Comparison of ENCODE assay signal across 10 cellular contexts in the genomic region with DNA sequence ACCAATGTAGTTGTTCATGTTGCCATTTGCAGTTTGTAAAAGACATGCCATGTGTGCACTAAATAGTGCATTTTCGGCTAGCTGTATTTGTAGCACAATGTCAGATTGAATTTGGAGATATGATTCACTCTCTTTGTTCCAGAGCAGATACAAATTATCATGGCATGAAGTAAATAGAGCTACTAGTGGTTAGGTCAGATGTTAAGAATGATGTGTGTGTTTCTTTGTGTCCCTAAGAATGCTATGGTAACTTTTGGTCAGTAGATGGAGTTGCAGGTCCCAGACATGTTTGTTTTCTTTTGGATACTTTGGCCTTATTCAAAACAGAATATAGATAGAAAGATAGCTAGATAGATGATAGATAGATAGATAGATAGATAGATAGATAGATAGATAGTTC.
DNase-seq lines count a peak whose midpoint lies in the region; ATAC-seq and TF ChIP-seq lines count a peak whose summit lies in the region.
"Had no signal": no experiment of that assay in that cellular context is flagged by ENCODE, and none has a peak within 500 bp of the region (broad histone marks: within the 10 kb centered on the region; RNA-seq: fewer than 3 reads in every experiment).

No MANE protein-coding gene starts in this region.

- H3K27me3 Mint-ChIP-seq in brain (no peaks in the 10 kb centered on the region), neural progenitor cell (ENCODE audit: insufficient read depth, low read depth) (peaks cover 2% of the 10 kb centered on the region)
- H3K27me3 Mint-ChIP-seq: memory B cell had no signal

- H3K79me2 ChIP-seq in neural progenitor cell (ENCODE audit: low read depth), result no peaks in the 10 kb centered on the region

- no peaks in the 10 kb centered on the region for H3K27me3 ChIP-seq in neural progenitor cell
- H3K27me3 ChIP-seq in vagina, result no peaks in the 10 kb centered on the region

- no peak overlapping the region for H3K4me2 ChIP-seq in neural progenitor cell

- H3K4me3 Mint-ChIP-seq in brain (no peak overlapping the region), neural progenitor cell (no peak overlapping the region)
- H3K4me3 Mint-ChIP-seq: memory B cell had no signal

- H3K36me3 Mint-ChIP-seq in brain (no peaks in the 10 kb centered on the region), neural progenitor cell (no peaks in the 10 kb centered on the region)
- H3K36me3 Mint-ChIP-seq: memory B cell had no signal

- H3K4me3 ChIP-seq in neural progenitor cell (no peak overlapping the region), vagina (no peak overlapping the region)
- H3K4me3 ChIP-seq: thoracic aorta had no signal

- no peak overlapping the region for H3K9ac ChIP-seq in neural progenitor cell

- H3K4me1 Mint-ChIP-seq in brain, result peaks cover 15% of the 10 kb centered on the region
- peaks cover 4% of the 10 kb centered on the region for H3K4me1 Mint-ChIP-seq in neural progenitor cell
- H3K4me1 Mint-ChIP-seq: memory B cell had no signal

- H3K27ac ChIP-seq in neural progenitor cell (no peak overlapping the region), vagina (no peak overlapping the region)
- H3K27ac ChIP-seq: thoracic aorta had no signal

- no peak for TF ChIP-seq POLR2A in vagina (IDR thresholded peaks at IDR 0.05)

- H3K9me3 Mint-ChIP-seq in brain (no peaks in the 10 kb centered on the region), neural progenitor cell (no peaks in the 10 kb centered on the region)

- ATAC-seq in GM21737 (IDR thresholded peaks at IDR 0.05; ENCODE audit: unreplicated experiment), result no peak
- ATAC-seq in Right ventricle myocardium superior (ENCODE audit: poor library complexity), result no peak
- no peak for ATAC-seq in GM19023 (IDR thresholded peaks at IDR 0.05; ENCODE audit: unreplicated experiment)

- intact Hi-C loops in vagina (cut with DNase I) (no loop called here), Right ventricle myocardium superior (cut with DNase I) (no loop called here)

- H3F3A ChIP-seq in neural progenitor cell (ENCODE audit: low read depth), result no peaks in the 10 kb centered on the region

- H4K20me1 ChIP-seq in neural progenitor cell (ENCODE audit: low read depth), result no peaks in the 10 kb centered on the region

- no peaks in the 10 kb centered on the region for H3K9me3 ChIP-seq in neural progenitor cell (ENCODE audit: low read depth)
- H3K9me3 ChIP-seq in vagina, result no peaks in the 10 kb centered on the region
- H3K9me3 ChIP-seq: thoracic aorta had no signal

- H2AFZ ChIP-seq in neural progenitor cell (replicated peaks), result no peak overlapping the region

- peak overlapping the region in 3 of 5 experiments; percentile 3 to 22 (median 6) for H3K27ac Mint-ChIP-seq in brain
- no peak overlapping the region for H3K27ac Mint-ChIP-seq in neural progenitor cell
- H3K27ac Mint-ChIP-seq: memory B cell had no signal

- TF ChIP-seq CTCF in brain (conservative IDR thresholded peaks at IDR 0.05) (peak; percentile 44 to 61), neural progenitor cell (IDR thresholded peaks at IDR 0.05) (peak; percentile 47), vagina (IDR thresholded peaks at IDR 0.05) (no peak)

- H3K4me1 ChIP-seq in neural progenitor cell, result no peaks in the 10 kb centered on the region
- peaks cover 4% of the 10 kb centered on the region for H3K4me1 ChIP-seq in vagina

- H3K36me3 ChIP-seq in neural progenitor cell (no peaks in the 10 kb centered on the region), vagina (no peaks in the 10 kb centered on the region)
- H3K36me3 ChIP-seq: thoracic aorta had no signal

- DNase-seq in GM04503 (ENCODE audit: low read depth) (peak; percentile 76), M059J (ENCODE audit: low read depth) (peak; percentile 77), neural progenitor cell (ENCODE audit: low spot score) (no peak), vagina (ENCODE audit: extremely low spot score in 2 of 2) (no peak), Right ventricle myocardium superior (no peak)

Comparison
In these comparisons a context has a peak if more than half of its experiments do, and no peak if none do; other contexts are left out.
1. DNase-seq: peak in GM04503 (single experiment) and M059J (single experiment); none in neural progenitor cell (single experiment), vagina (0 of 2) and Right ventricle myocardium superior (single experiment).
2. CTCF ChIP-seq: peak in brain (2 of 2) and neural progenitor cell (single experiment); none in vagina (0 of 3).